Comparison of ENCODE assay signal across 19 cellular contexts in genomic region chr16:23862556-23862955, GRCh38. TPM values are rescaled to one million over a fixed set of nuclear protein-coding genes. Genes with fewer than 3 reads are reported as not detected.
"Had no signal": no experiment of that assay in that cellular context is flagged by ENCODE, and none has a peak within 500 bp of the region (broad histone marks: within the 10 kb centered on the region; RNA-seq: fewer than 3 reads in every experiment).

No MANE protein-coding gene starts in this region.

- H3K4me1 ChIP-seq: foreskin keratinocyte, parathyroid adenoma, thyroid gland, uterus had no signal

- H3K9ac ChIP-seq: parathyroid adenoma had no signal

- H3K4me3 ChIP-seq: lung, thyroid gland, uterus had no signal

- FAIRE-seq: endothelial cell of umbilical vein had no signal

- DNase-seq: activated CD4-positive, alpha-beta T cell treated with anti-CD3 and anti-CD28 coated beads, Interleukin-2, amount 10 ng/mL, durations not matched to agents 7 days and 5 days; activated CD4-positive, CD25-positive, alpha-beta regulatory T cell; activated CD8-positive, alpha-beta memory T cell treated with anti-CD3 and anti-CD28 coated beads, Interleukin-2, amount 10 ng/mL, durations not matched to agents 7 days and 5 days; activated effector memory CD4-positive, alpha-beta T cell treated with anti-CD3 and anti-CD28 coated beads, Interleukin-2, amount 50 U/mL, for 16 hours; activated T-cell treated with anti-CD3 and anti-CD28 coated beads, Interleukin-2, amount 50 U/mL, for 4 hours; caudate nucleus; effector CD4-positive, alpha-beta T cell; foreskin keratinocyte; left colon; naive B cell; retina; stimulated activated CD4-positive, alpha-beta T cell treated with anti-CD3 and anti-CD28 coated beads, Interleukin-15, amount 100 ng/mL, for 24 hours; stimulated activated CD4-positive, alpha-beta T cell treated with anti-CD3 and anti-CD28 coated beads, Interleukin-4, amount 100 ng/mL, for 4 hours; thyroid gland; uterus had no signal

- ATAC-seq: foreskin keratinocyte had no signal

- H3K27me3 Mint-ChIP-seq: activated CD4-positive, alpha-beta T cell treated with anti-CD3 and anti-CD28 coated beads, Interleukin-2, amount 10 ng/mL, durations not matched to agents 7 days and 5 days; activated CD8-positive, alpha-beta memory T cell treated with anti-CD3 and anti-CD28 coated beads, Interleukin-2, amount 10 ng/mL, durations not matched to agents 7 days and 5 days; naive B cell had no signal

- H3K27ac ChIP-seq: coronary artery, foreskin keratinocyte, parathyroid adenoma, thyroid gland, uterus had no signal

- H3K79me2 ChIP-seq: parathyroid adenoma had no signal

- H3K36me3 ChIP-seq: thyroid gland, uterus had no signal

- H3K9me3 ChIP-seq: thyroid gland, uterus had no signal

- H3K9me3 Mint-ChIP-seq: activated CD4-positive, alpha-beta T cell treated with anti-CD3 and anti-CD28 coated beads, Interleukin-2, amount 10 ng/mL, durations not matched to agents 7 days and 5 days; activated T-cell treated with anti-CD3 and anti-CD28 coated beads, Interleukin-2, amount 50 U/mL, for 4 hours; naive B cell had no signal

- H2AFZ ChIP-seq: parathyroid adenoma had no signal

- H3K27me3 ChIP-seq: foreskin keratinocyte, thyroid gland, uterus had no signal

RNA-seq across cellular contexts. Expression of gene PRKCB, which starts 26.8 kb away (rescaled TPM):
- total RNA-seq: endothelial cell of umbilical vein, foreskin keratinocyte had no signal
- polyA plus RNA-seq: foreskin keratinocyte had no signal
